In the genomic region with DNA sequence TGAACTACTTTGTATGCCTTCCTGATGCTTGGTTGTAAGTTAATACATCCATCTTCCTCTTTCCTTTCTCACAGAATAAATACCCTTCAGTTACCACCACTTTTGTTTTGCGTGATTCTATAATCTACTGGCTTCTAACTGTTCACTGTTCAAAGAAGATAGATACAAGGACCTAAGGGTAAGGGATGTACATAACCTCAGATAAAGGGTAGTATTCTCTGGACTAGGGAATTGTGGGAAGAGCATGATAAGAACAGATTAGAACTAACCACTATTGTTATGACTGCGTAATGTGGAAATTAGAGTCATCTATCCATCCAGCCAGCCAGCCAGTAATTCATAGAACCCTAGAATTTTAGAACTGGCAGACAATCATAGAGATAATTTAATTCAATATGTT, we compare ENCODE assay signal across 1 cellular context.
TF ChIP-seq lines count a peak whose summit lies in the region.

No MANE protein-coding gene starts in this region.

TF ChIP-seq in neural cell, 6 proteins besides CTCF, POLR2A, EP300 and RAD21:
- TF ChIP-seq REST (IDR thresholded peaks at IDR 0.05; ENCODE audit: borderline replicate concordance) (no peak), EZH2 (IDR thresholded peaks at IDR 0.05; ENCODE audit: borderline replicate concordance, insufficient read depth, low read length, poor library complexity, severe bottlenecking) (no peak), POLR2AphosphoS5 (IDR thresholded peaks at IDR 0.05) (no peak), MXI1 (conservative IDR thresholded peaks at IDR 0.05; ENCODE audit: poor library complexity, severe bottlenecking) (no peak), TAF1 (IDR thresholded peaks at IDR 0.05; ENCODE audit: low read depth) (no peak), SMC3 (conservative IDR thresholded peaks at IDR 0.05; ENCODE audit: poor library complexity) (no peak)
TF ChIP-seq in neural cell: peak in this region for 0.
